In the genomic region with DNA sequence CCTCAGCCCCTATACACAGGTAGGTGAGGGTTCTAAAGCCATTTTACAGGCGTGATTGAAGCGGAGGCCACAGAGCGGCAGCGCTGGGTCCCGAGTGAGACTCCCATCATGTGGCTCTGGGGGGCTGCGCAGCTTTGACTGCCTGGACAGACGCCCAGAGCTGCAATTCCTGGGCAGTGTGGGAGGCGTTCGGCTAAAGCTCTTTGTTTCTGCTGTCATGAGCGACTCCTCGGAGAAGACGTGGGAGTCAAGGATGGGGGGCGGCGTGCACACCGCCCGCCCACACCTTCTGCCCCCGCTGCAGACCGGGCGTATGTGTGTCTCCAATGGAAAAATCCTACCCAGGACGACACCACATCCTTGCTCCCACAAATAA, we compare ENCODE assay signal across 9 cellular contexts. TPM values are rescaled to one million over a fixed set of nuclear protein-coding genes. Genes with fewer than 3 reads are reported as not detected.
A peak's percentile ranks its signal among the peaks of the same experiment; 100 is the strongest.
DNase-seq lines count a peak whose midpoint lies in the region; ATAC-seq and TF ChIP-seq lines count a peak whose summit lies in the region.
"Had no signal": no experiment of that assay in that cellular context is flagged by ENCODE, and none has a peak within 500 bp of the region (broad histone marks: within the 10 kb centered on the region; RNA-seq: fewer than 3 reads in every experiment).

No MANE protein-coding gene starts in this region.

- H3K9me3 ChIP-seq in BLaER1 = no peaks in the 10 kb centered on the region
- no peaks in the 10 kb centered on the region for H3K9me3 ChIP-seq in NT2/D1 (ENCODE audit: insufficient read depth, low read length)
- H3K9me3 ChIP-seq in mucosa of descending colon = no peaks in the 10 kb centered on the region
- no peaks in the 10 kb centered on the region for H3K9me3 ChIP-seq in uterus

- no peak for ATAC-seq in mucosa of descending colon
- no peak for ATAC-seq in HG03135 (IDR thresholded peaks at IDR 0.05; ENCODE audit: unreplicated experiment)
- ATAC-seq: HCT116 had no signal

- TF ChIP-seq POLR2A in uterus (IDR thresholded peaks at IDR 0.05) = no peak

- H3K36me3 ChIP-seq in BLaER1 = peaks cover 13% of the 10 kb centered on the region
- peaks cover 10% of the 10 kb centered on the region for H3K36me3 ChIP-seq in NT2/D1 (ENCODE audit: insufficient read depth, insufficient read length, low read length)
- H3K36me3 ChIP-seq in mucosa of descending colon (ENCODE audit: low read depth) = no peaks in the 10 kb centered on the region
- H3K36me3 ChIP-seq in uterus = no peaks in the 10 kb centered on the region

- H3K4me1 ChIP-seq in BLaER1 = peaks cover 45% of the 10 kb centered on the region
- H3K4me1 ChIP-seq in NT2/D1 (ENCODE audit: insufficient read depth, insufficient read length) = peaks cover 5% of the 10 kb centered on the region
- H3K4me1 ChIP-seq in mucosa of descending colon (ENCODE audit: low read depth) = peaks cover 13% of the 10 kb centered on the region
- peaks cover 0 to 6% of the 10 kb centered on the region in 2 donors for H3K4me1 ChIP-seq in uterus

- H3K27ac ChIP-seq in BLaER1 (no peak overlapping the region), dorsolateral prefrontal cortex (peak overlapping the region in 50 of 59 donors; percentile 31 to 90 (median 66)), uterus (peak overlapping the region; percentile 85 to 99)

- H4K20me1 ChIP-seq in BLaER1 = peaks cover 24% of the 10 kb centered on the region

- DNase-seq in NT2/D1 (ENCODE audit: low read depth, low spot score) (no peak), dorsolateral prefrontal cortex (peak in 5 of 10 donors; percentile 26 to 62 (median 48)), mucosa of descending colon (peak in 1 of 3 donors; percentile 47), uterus (peak; percentile 83 to 86), GM19240 (ENCODE audit: insufficient read length, low spot score) (no peak)
- DNase-seq in effector CD4-positive, alpha-beta T cell = no peak

- intact Hi-C loops in dorsolateral prefrontal cortex (cut with DNase I) (loop anchor here in 1 of 2 donors (10.0 kb wide), 1 partner anchor 214 kb away; a partner anchor contains a TSS), mucosa of descending colon (cut with DNase I, micrococcal nuclease) (no loop called here), uterus (cut with DNase I; ENCODE audit: low total_unique reads) (no loop called here)

- H3K9ac ChIP-seq in BLaER1 (peak overlapping the region; percentile 91), NT2/D1 (ENCODE audit: insufficient read length, low read depth) (peak overlapping the region; percentile 64)

- peaks cover 16% of the 10 kb centered on the region; the same call in 1 of the 2 replicates for H3K27me3 ChIP-seq in BLaER1
- H3K27me3 ChIP-seq in NT2/D1 (ENCODE audit: insufficient read depth, insufficient read length) = peaks cover 34% of the 10 kb centered on the region
- peaks cover 0 to 15% (median 0%) of the 10 kb centered on the region in 45 donors for H3K27me3 ChIP-seq in dorsolateral prefrontal cortex
- H3K27me3 ChIP-seq in uterus = no peaks in the 10 kb centered on the region

- TF ChIP-seq CTCF in dorsolateral prefrontal cortex (IDR thresholded peaks at IDR 0.05 in 54 of 56, conservative IDR thresholded peaks at IDR 0.05 in 2 of 56; ENCODE audit: low read depth in 1 of 56, partially characterized antibody in 56 of 56) (peak in 1 of 56 donors; percentile 9), mucosa of descending colon (IDR thresholded peaks at IDR 0.05) (no peak), uterus (IDR thresholded peaks at IDR 0.05) (no peak)

- H3K4me3 ChIP-seq in BLaER1 (peak overlapping the region; percentile 84), NT2/D1 (ENCODE audit: insufficient read length, low read depth) (peak overlapping the region; percentile 61), dorsolateral prefrontal cortex (peak overlapping the region; percentile 52 to 84 (median 73)), mucosa of descending colon (peak overlapping the region; percentile 18), uterus (peak overlapping the region; percentile 68 to 87)

- H3K4me2 ChIP-seq in BLaER1 = peak overlapping the region; percentile 100

RNA-seq across cellular contexts. Expression of a gene that starts 0.9 kb away (rescaled TPM):
- total RNA-seq in dorsolateral prefrontal cortex (10 to 100 TPM in 44 of 120 experiments, 1 to 10 TPM in 76; 3.1 to 35.3 (median 8.7) TPM), mucosa of descending colon (10 to 100 TPM in 2 of 3 donors, 1 to 10 TPM in 1; 7.2 to 12.8 (median 12.4) TPM), uterus (10 to 100 TPM; 30.7 to 94.3 (median 64.5) TPM)

Comparison
In these comparisons a context has a peak if more than half of its experiments do, and no peak if none do; other contexts are left out.
1. H3K4me3 ChIP-seq: peak in every context shown above with its lines; median percentile 84 in BLaER1; 78 in uterus; 73 in dorsolateral prefrontal cortex; 61 in NT2/D1; 18 in mucosa of descending colon.
2. DNase-seq: peak in uterus (2 of 2); none in NT2/D1 (single experiment), effector CD4-positive, alpha-beta T cell (single experiment) and GM19240 (single experiment).